Comparison of ENCODE assay signal across 2 cellular contexts in the genomic region with DNA sequence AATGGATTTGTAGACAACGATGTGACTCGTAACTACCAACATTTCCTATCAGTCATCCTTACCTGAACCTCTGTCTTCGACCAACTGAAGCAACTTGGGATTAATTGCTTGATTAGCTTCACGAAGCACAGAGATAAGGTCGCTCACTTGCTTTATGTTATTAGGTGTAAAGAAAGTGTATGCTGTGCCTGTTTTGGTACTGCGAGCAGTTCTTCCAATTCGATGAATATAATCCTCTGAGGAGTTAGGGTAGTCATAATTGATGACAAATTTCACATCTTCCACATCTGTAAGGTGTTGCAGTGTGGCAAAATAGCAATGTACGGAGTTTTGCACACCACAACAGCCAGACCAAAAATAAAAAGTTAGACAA.
TF ChIP-seq lines count a peak whose summit lies in the region.

No MANE protein-coding gene starts in this region.

TF ChIP-seq in GM23338, 12 proteins besides CTCF, POLR2A, EP300 and RAD21:
- TF ChIP-seq STAT1 (IDR thresholded peaks at IDR 0.05; ENCODE audit: unreplicated experiment) (no peak), JUNB (IDR thresholded peaks at IDR 0.05; ENCODE audit: unreplicated experiment) (no peak), CREB1 (CRISPR knock-in tag; IDR thresholded peaks at IDR 0.05; ENCODE audit: low read depth) (no peak), EZH2phosphoT487 (IDR thresholded peaks at IDR 0.05; ENCODE audit: unreplicated experiment) (no peak)

TF ChIP-seq in GM12878, 131 proteins besides CTCF, POLR2A, EP300 and RAD21:
- no peak for TF ChIP-seq ZSCAN29 (IDR thresholded peaks at IDR 0.05)
- no peak for TF ChIP-seq CBX3 (IDR thresholded peaks at IDR 0.05; ENCODE audit: borderline replicate concordance, low read depth)
- TF ChIP-seq PRDM15 (CRISPR knock-in tag; IDR thresholded peaks at IDR 0.05), result no peak
- no peak for TF ChIP-seq ZNF24 (IDR thresholded peaks at IDR 0.05)
- TF ChIP-seq POLR2AphosphoS5 (IDR thresholded peaks at IDR 0.05; ENCODE audit: low read length), result peak; percentile 3; the same call in 1 of the 2 replicates
- TF ChIP-seq, protein P1, sequence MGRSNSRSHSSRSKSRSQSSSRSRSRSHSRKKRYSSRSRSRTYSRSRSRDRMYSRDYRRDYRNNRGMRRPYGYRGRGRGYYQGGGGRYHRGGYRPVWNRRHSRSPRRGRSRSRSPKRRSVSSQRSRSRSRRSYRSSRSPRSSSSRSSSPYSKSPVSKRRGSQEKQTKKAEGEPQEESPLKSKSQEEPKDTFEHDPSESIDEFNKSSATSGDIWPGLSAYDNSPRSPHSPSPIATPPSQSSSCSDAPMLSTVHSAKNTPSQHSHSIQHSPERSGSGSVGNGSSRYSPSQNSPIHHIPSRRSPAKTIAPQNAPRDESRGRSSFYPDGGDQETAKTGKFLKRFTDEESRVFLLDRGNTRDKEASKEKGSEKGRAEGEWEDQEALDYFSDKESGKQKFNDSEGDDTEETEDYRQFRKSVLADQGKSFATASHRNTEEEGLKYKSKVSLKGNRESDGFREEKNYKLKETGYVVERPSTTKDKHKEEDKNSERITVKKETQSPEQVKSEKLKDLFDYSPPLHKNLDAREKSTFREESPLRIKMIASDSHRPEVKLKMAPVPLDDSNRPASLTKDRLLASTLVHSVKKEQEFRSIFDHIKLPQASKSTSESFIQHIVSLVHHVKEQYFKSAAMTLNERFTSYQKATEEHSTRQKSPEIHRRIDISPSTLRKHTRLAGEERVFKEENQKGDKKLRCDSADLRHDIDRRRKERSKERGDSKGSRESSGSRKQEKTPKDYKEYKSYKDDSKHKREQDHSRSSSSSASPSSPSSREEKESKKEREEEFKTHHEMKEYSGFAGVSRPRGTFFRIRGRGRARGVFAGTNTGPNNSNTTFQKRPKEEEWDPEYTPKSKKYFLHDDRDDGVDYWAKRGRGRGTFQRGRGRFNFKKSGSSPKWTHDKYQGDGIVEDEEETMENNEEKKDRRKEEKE (IDR thresholded peaks at IDR 0.05), result 0 out of 2 replicates have a peak, but pooled peaks have one; percentile 27
- TF ChIP-seq KAT2A (conservative IDR thresholded peaks at IDR 0.05; ENCODE audit: control insufficient read depth, low read depth, low read length), result no peak
